8 cellular contexts compared by ENCODE assay signal in genomic region chr2:240568678-240569522, GRCh38. TPM values are rescaled to one million over a fixed set of nuclear protein-coding genes. Genes with fewer than 3 reads are reported as not detected.
A peak's percentile ranks its signal among the peaks of the same experiment; 100 is the strongest.
DNase-seq lines count a peak whose midpoint lies in the region; ATAC-seq and TF ChIP-seq lines count a peak whose summit lies in the region.

No MANE protein-coding gene starts in this region.

- peaks cover 8 to 29% of the 10 kb centered on the region in 2 donors for H3K4me1 ChIP-seq in uterus

- ATAC-seq in HG02798 (IDR thresholded peaks at IDR 0.05; ENCODE audit: poor library complexity, unreplicated experiment) = peak; percentile 27
- peak; percentile 2 to 18 for ATAC-seq in natural killer cell treated with Interleukin-12 subunit alpha and Interleukin-12 subunit beta and Interleukin-15 and Interleukin-18, amount 100 ng/mL, for 72 hours

- no peaks in the 10 kb centered on the region for H3K27me3 ChIP-seq in uterus

- no peaks in the 10 kb centered on the region for H3K36me3 Mint-ChIP-seq in natural killer cell treated with Interleukin-12 subunit alpha and Interleukin-12 subunit beta and Interleukin-15 and Interleukin-18, amount 100 ng/mL, for 72 hours

- no peak for TF ChIP-seq CTCF in foreskin fibroblast (IDR thresholded peaks at IDR 0.05; ENCODE audit: low read depth, low read length)
- TF ChIP-seq CTCF in uterus (IDR thresholded peaks at IDR 0.05) = no peak

- TF ChIP-seq POLR2A in uterus (IDR thresholded peaks at IDR 0.05) = peak in 1 of 2 donors; percentile 26

- no peaks in the 10 kb centered on the region for H3K9me3 Mint-ChIP-seq in natural killer cell treated with Interleukin-12 subunit alpha and Interleukin-12 subunit beta and Interleukin-15 and Interleukin-18, amount 100 ng/mL, for 72 hours

- DNase-seq in NCI-H82 (lab: John Stamatoyannopoulos, UW) (peak; percentile 55), NCI-H82 treated with DMSO at 0.1 percent for 48 hours (lab: John Stamatoyannopoulos, UW; ENCODE audit: unreplicated experiment) (no peak), NCI-H69 (lab: John Stamatoyannopoulos, UW) (peak; percentile 72), foreskin fibroblast (peak; percentile 71 to 88), uterus (peak; percentile 43 to 66)
- peak; percentile 82 for DNase-seq in activated effector memory CD4-positive, alpha-beta T cell treated with anti-CD3 and anti-CD28 coated beads, Interleukin-2, amount 50 U/mL, for 16 hours
- DNase-seq in natural killer cell treated with Interleukin-12 subunit alpha and Interleukin-12 subunit beta and Interleukin-15 and Interleukin-18, amount 100 ng/mL, for 72 hours (ENCODE audit: low spot score) = peak; percentile 71

- H3K36me3 ChIP-seq in uterus = no peaks in the 10 kb centered on the region

- peak overlapping the region; percentile 56 to 61 for H3K27ac Mint-ChIP-seq in natural killer cell treated with Interleukin-12 subunit alpha and Interleukin-12 subunit beta and Interleukin-15 and Interleukin-18, amount 100 ng/mL, for 72 hours

- peak overlapping the region; percentile 54 to 59 for H3K4me3 ChIP-seq in foreskin fibroblast (ENCODE audit: low read depth in 1 of 2, low read length in 2 of 2)
- H3K4me3 ChIP-seq in uterus = peak overlapping the region; percentile 30 to 79

- no peaks in the 10 kb centered on the region for H3K27me3 Mint-ChIP-seq in natural killer cell treated with Interleukin-12 subunit alpha and Interleukin-12 subunit beta and Interleukin-15 and Interleukin-18, amount 100 ng/mL, for 72 hours

- peak overlapping the region; percentile 75 to 92 for H3K27ac ChIP-seq in uterus

- no peaks in the 10 kb centered on the region for H3K9me3 ChIP-seq in uterus

- intact Hi-C loops in uterus (cut with DNase I; ENCODE audit: low total_unique reads) = no loop called here

- H3K4me3 Mint-ChIP-seq in natural killer cell treated with Interleukin-12 subunit alpha and Interleukin-12 subunit beta and Interleukin-15 and Interleukin-18, amount 100 ng/mL, for 72 hours = peak overlapping the region; percentile 84

- H3K4me1 Mint-ChIP-seq in natural killer cell treated with Interleukin-12 subunit alpha and Interleukin-12 subunit beta and Interleukin-15 and Interleukin-18, amount 100 ng/mL, for 72 hours (ENCODE audit: low read depth in 2 of 2) = peaks cover 54 to 58% of the 10 kb centered on the region in 2 donors

RNA-seq across cellular contexts. Expression of gene RNPEPL1, which starts 0.6 kb away (rescaled TPM):
- total RNA-seq in natural killer cell treated with Interleukin-12 subunit alpha and Interleukin-12 subunit beta and Interleukin-15 and Interleukin-18, amount 100 ng/mL, for 72 hours = 10 to 100 TPM; 60.9 to 67.6 TPM
- total RNA-seq in uterus = 10 to 100 TPM in 2 of 4 donors, 1 to 10 TPM in 2; 7.2 to 38.7 (median 14.4) TPM

RNA-seq across cellular contexts. Expression of gene DUSP28, which starts 8.7 kb away (rescaled TPM):
- 1 to 10 TPM; 6.1 to 6.3 TPM for total RNA-seq in natural killer cell treated with Interleukin-12 subunit alpha and Interleukin-12 subunit beta and Interleukin-15 and Interleukin-18, amount 100 ng/mL, for 72 hours
- total RNA-seq in uterus = 1 to 10 TPM in 3 of 4 donors, under 1 TPM in 1; 0.26 to 3.7 (median 2.6) TPM

RNA-seq across cellular contexts. Expression of gene ANKMY1, which starts 11.1 kb away (rescaled TPM):
- 10 to 100 TPM; 13.0 to 40.9 TPM for total RNA-seq in natural killer cell treated with Interleukin-12 subunit alpha and Interleukin-12 subunit beta and Interleukin-15 and Interleukin-18, amount 100 ng/mL, for 72 hours
- 10 to 100 TPM; 13.3 to 40.8 (median 22.0) TPM for total RNA-seq in uterus

RNA-seq across cellular contexts. Expression of gene CAPN10, which starts 17.6 kb away (rescaled TPM):
- total RNA-seq in natural killer cell treated with Interleukin-12 subunit alpha and Interleukin-12 subunit beta and Interleukin-15 and Interleukin-18, amount 100 ng/mL, for 72 hours = 10 to 100 TPM; 50.4 to 73.9 TPM
- total RNA-seq in uterus = 10 to 100 TPM in 3 of 4 donors, 1 to 10 TPM in 1; 2.8 to 39.6 (median 21.6) TPM

RNA-seq across cellular contexts. Expression of gene GPR35, which starts 56.4 kb away (rescaled TPM):
- total RNA-seq in natural killer cell treated with Interleukin-12 subunit alpha and Interleukin-12 subunit beta and Interleukin-15 and Interleukin-18, amount 100 ng/mL, for 72 hours = 1 to 10 TPM; 5.9 to 7.6 TPM
- 1 to 10 TPM in 2 of 4 donors, under 1 TPM in 1, not detected in 1; 0.51 to 7.9 (median 1.7) TPM for total RNA-seq in uterus
